In genomic region chr6:11514672-11515071, GRCh38 we compare ENCODE assay signal across 11 cellular contexts. TPM values are rescaled to one million over a fixed set of nuclear protein-coding genes. Genes with fewer than 3 reads are reported as not detected.
DNase-seq lines count a peak whose midpoint lies in the region; ATAC-seq, FAIRE-seq and TF ChIP-seq lines count a peak whose summit lies in the region.
"Had no signal": no experiment of that assay in that cellular context is flagged by ENCODE, and none has a peak within 500 bp of the region (broad histone marks: within the 10 kb centered on the region; RNA-seq: fewer than 3 reads in every experiment).

No MANE protein-coding gene starts in this region.

- peaks cover 4% of the 10 kb centered on the region for H3K9me3 Mint-ChIP-seq in activated CD4-positive, alpha-beta T cell treated with anti-CD3 and anti-CD28 coated beads, Interleukin-2, amount 10 ng/mL, durations not matched to agents 24 days and 14 days
- H3K9me3 Mint-ChIP-seq in activated T-helper 2 cell treated with anti-CD3 and anti-CD28 coated beads, Interferon-gamma antibody, Interleukin-2, Interleukin-4, amounts not matched to agents 10 μg/mL and 5 μg/mL and 100 μg/mL, durations not matched to agents 14 hours and 24 hours and 36 hours, result peaks cover 4% of the 10 kb centered on the region

- no peaks in the 10 kb centered on the region for H3K4me1 Mint-ChIP-seq in activated CD4-positive, alpha-beta T cell treated with anti-CD3 and anti-CD28 coated beads, Interleukin-2, amount 10 ng/mL, durations not matched to agents 24 days and 14 days
- no peaks in the 10 kb centered on the region for H3K4me1 Mint-ChIP-seq in activated T-helper 2 cell treated with anti-CD3 and anti-CD28 coated beads, Interferon-gamma antibody, Interleukin-2, Interleukin-4, amounts not matched to agents 10 μg/mL and 5 μg/mL and 100 μg/mL, durations not matched to agents 14 hours and 24 hours and 36 hours (ENCODE audit: low read depth)

- peaks cover 31% of the 10 kb centered on the region for H3K27me3 Mint-ChIP-seq in activated CD4-positive, alpha-beta T cell treated with anti-CD3 and anti-CD28 coated beads, Interleukin-2, amount 10 ng/mL, durations not matched to agents 24 days and 14 days
- H3K27me3 Mint-ChIP-seq in activated T-helper 2 cell treated with anti-CD3 and anti-CD28 coated beads, Interferon-gamma antibody, Interleukin-2, Interleukin-4, amounts not matched to agents 10 μg/mL and 5 μg/mL and 100 μg/mL, durations not matched to agents 14 hours and 24 hours and 36 hours (ENCODE audit: low read depth), result peaks cover 42% of the 10 kb centered on the region

- ATAC-seq in GM19455 (IDR thresholded peaks at IDR 0.05; ENCODE audit: unreplicated experiment) (peak; percentile 86), HG02884 (IDR thresholded peaks at IDR 0.05; ENCODE audit: unreplicated experiment) (peak; percentile 90), HG03571 (IDR thresholded peaks at IDR 0.05; ENCODE audit: unreplicated experiment) (peak; percentile 84), mucosa of descending colon (no peak)

- DNase-seq in GM12891 (ENCODE audit: insufficient read length, low spot score), result no peak
- DNase-seq in mucosa of descending colon, result no peak
- DNase-seq in cerebellum (ENCODE audit: low spot score), result no peak
- DNase-seq in activated CD4-positive, alpha-beta T cell treated with anti-CD3 and anti-CD28 coated beads, Interleukin-2, amount 10 ng/mL, durations not matched to agents 24 days and 14 days, result no peak
- no peak for DNase-seq in activated T-helper 2 cell treated with anti-CD3 and anti-CD28 coated beads, Interferon-gamma antibody, Interleukin-2, Interleukin-4, amounts not matched to agents 10 μg/mL and 5 μg/mL and 100 μg/mL, durations not matched to agents 14 hours and 24 hours and 36 hours (ENCODE audit: low spot score)
- DNase-seq: amygdala; SHP77 treated with DMSO at 0.1 percent for 48 hours; stimulated activated CD4-positive, alpha-beta T cell treated with anti-CD3 and anti-CD28 coated beads, Interleukin-15, amount 100 ng/mL, for 24 hours had no signal

- FAIRE-seq in GM12891 (lab: Jason Lieb, UNC), result peak; percentile 92

- TF ChIP-seq CTCF in mucosa of descending colon (IDR thresholded peaks at IDR 0.05), result no peak

- H3K36me3 ChIP-seq in mucosa of descending colon (ENCODE audit: low read depth), result no peaks in the 10 kb centered on the region

- H3K9me3 ChIP-seq in mucosa of descending colon, result peaks cover 7% of the 10 kb centered on the region

- peak; percentile 49; the same call in 1 of the 2 replicates for TF ChIP-seq POLR2A in GM12891 (IDR thresholded peaks at IDR 0.05; ENCODE audit: low read depth, low read length)

- intact Hi-C loops in mucosa of descending colon (cut with DNase I, micrococcal nuclease), result no loop called here
- intact Hi-C loops in activated CD4-positive, alpha-beta T cell treated with anti-CD3 and anti-CD28 coated beads, Interleukin-2, amount 10 ng/mL, durations not matched to agents 24 days and 14 days (cut with micrococcal nuclease), result no loop called here
- intact Hi-C loops in activated T-helper 2 cell treated with anti-CD3 and anti-CD28 coated beads, Interferon-gamma antibody, Interleukin-2, Interleukin-4, amounts not matched to agents 10 μg/mL and 5 μg/mL and 100 μg/mL, durations not matched to agents 14 hours and 24 hours and 36 hours (cut with micrococcal nuclease), result no loop called here

- no peaks in the 10 kb centered on the region for H3K4me1 ChIP-seq in mucosa of descending colon (ENCODE audit: low read depth)

- H3K27ac Mint-ChIP-seq in activated CD4-positive, alpha-beta T cell treated with anti-CD3 and anti-CD28 coated beads, Interleukin-2, amount 10 ng/mL, durations not matched to agents 24 days and 14 days, result no peak overlapping the region
- no peak overlapping the region for H3K27ac Mint-ChIP-seq in activated T-helper 2 cell treated with anti-CD3 and anti-CD28 coated beads, Interferon-gamma antibody, Interleukin-2, Interleukin-4, amounts not matched to agents 10 μg/mL and 5 μg/mL and 100 μg/mL, durations not matched to agents 14 hours and 24 hours and 36 hours

- H3K36me3 Mint-ChIP-seq in activated CD4-positive, alpha-beta T cell treated with anti-CD3 and anti-CD28 coated beads, Interleukin-2, amount 10 ng/mL, durations not matched to agents 24 days and 14 days (ENCODE audit: low read depth), result no peaks in the 10 kb centered on the region
- H3K36me3 Mint-ChIP-seq in activated T-helper 2 cell treated with anti-CD3 and anti-CD28 coated beads, Interferon-gamma antibody, Interleukin-2, Interleukin-4, amounts not matched to agents 10 μg/mL and 5 μg/mL and 100 μg/mL, durations not matched to agents 14 hours and 24 hours and 36 hours (ENCODE audit: low read depth), result no peaks in the 10 kb centered on the region

- H3K4me3 ChIP-seq in mucosa of descending colon, result no peak overlapping the region

- no peak overlapping the region for H3K4me3 Mint-ChIP-seq in activated CD4-positive, alpha-beta T cell treated with anti-CD3 and anti-CD28 coated beads, Interleukin-2, amount 10 ng/mL, durations not matched to agents 24 days and 14 days
- no peak overlapping the region for H3K4me3 Mint-ChIP-seq in activated T-helper 2 cell treated with anti-CD3 and anti-CD28 coated beads, Interferon-gamma antibody, Interleukin-2, Interleukin-4, amounts not matched to agents 10 μg/mL and 5 μg/mL and 100 μg/mL, durations not matched to agents 14 hours and 24 hours and 36 hours (ENCODE audit: low read depth)

TF ChIP-seq in GM12891, 5 proteins besides CTCF, POLR2A, EP300 and RAD21:
- TF ChIP-seq PAX5 (IDR thresholded peaks at IDR 0.05; ENCODE audit: insufficient read depth, low read length, severe bottlenecking) (peak; percentile 42), POLR2AphosphoS5 (IDR thresholded peaks at IDR 0.05; ENCODE audit: low read depth, low read length) (0 out of 2 replicates have a peak, but pooled peaks have one; percentile 39), SPI1 (IDR thresholded peaks at IDR 0.05; ENCODE audit: low read depth, low read length) (peak; percentile 96), POU2F2 (IDR thresholded peaks at IDR 0.05; ENCODE audit: low read depth, low read length) (0 out of 2 replicates have a peak, but pooled peaks have one; percentile 29), TAF1 (IDR thresholded peaks at IDR 0.05; ENCODE audit: low read depth, low read length) (no peak)

RNA-seq across cellular contexts. Expression of gene TMEM170B, which starts 22.9 kb away (rescaled TPM):
- 2.5 TPM for polyA plus RNA-seq in GM12891 (2012; ENCODE audit: low read depth, missing spikeins)
- total RNA-seq in mucosa of descending colon (1 to 10 TPM in 2 of 3 donors, under 1 TPM in 1; 0.98 to 9.0 (median 2.0) TPM), cerebellum (42.9 TPM)
- 0.72 and 0.73 TPM in 2 replicates for total RNA-seq in activated CD4-positive, alpha-beta T cell treated with anti-CD3 and anti-CD28 coated beads, Interleukin-2, amount 10 ng/mL, durations not matched to agents 24 days and 14 days
- total RNA-seq in activated T-helper 2 cell treated with anti-CD3 and anti-CD28 coated beads, Interferon-gamma antibody, Interleukin-2, Interleukin-4, amounts not matched to agents 10 μg/mL and 5 μg/mL and 100 μg/mL, durations not matched to agents 14 hours and 24 hours and 36 hours, result 0.62 and 0.78 TPM in 2 replicates
